In genomic region chr4:29128810-29129209, GRCh38 we compare ENCODE assay signal across 35 cellular contexts.
"Had no signal": no experiment of that assay in that cellular context is flagged by ENCODE, and none has a peak within 500 bp of the region (broad histone marks: within the 10 kb centered on the region; RNA-seq: fewer than 3 reads in every experiment).

No MANE protein-coding gene starts in this region.

- H3K4me3 ChIP-seq: MG63 had no signal

- DNase-seq: Kasumi-1, MG63, MM.1S, MV-4-11, NCI-H1048, NCI-H1092, NCI-H1092 treated with DMSO at 0.1 percent for 48 hours, NCI-H1105, NCI-H1105 treated with DMSO at 0.1 percent for 48 hours, NCI-H1417, NCI-H1417 treated with DMSO at 0.1 percent for 48 hours, NCI-H1436, NCI-H1436 treated with DMSO at 0.1 percent for 48 hours, NCI-H146, NCI-H1694, NCI-H1694 treated with DMSO at 0.1 percent for 48 hours, NCI-H187, NCI-H187 treated with DMSO at 0.1 percent for 48 hours, NCI-H1930, NCI-H2029, NCI-H2029 treated with DMSO at 0.1 percent for 48 hours, NCI-H2081, NCI-H2081 treated with DMSO at 0.1 percent for 48 hours, NCI-H2107, NCI-H2171, NCI-H2171 treated with DMSO at 0.1 percent for 48 hours, NCI-H2227 treated with DMSO at 0.1 percent for 48 hours, NCI-H226, NCI-H345, NCI-H446, NCI-H446 treated with DMSO at 0.1 percent for 48 hours, NCI-H510A, NCI-H510A treated with DMSO at 0.1 percent for 48 hours, NCI-H524, NCI-H524 treated with DMSO at 0.1 percent for 48 hours had no signal

- H3K9me3 ChIP-seq: MG63 had no signal

- H3K36me3 ChIP-seq: MG63 had no signal

- H3K27me3 ChIP-seq: MG63 had no signal
